8 cellular contexts compared by ENCODE assay signal in genomic region chr14:74921987-74922751, GRCh38. TPM values are rescaled to one million over a fixed set of nuclear protein-coding genes. Genes with fewer than 3 reads are reported as not detected.
DNase-seq lines count a peak whose midpoint lies in the region; ATAC-seq and TF ChIP-seq lines count a peak whose summit lies in the region.

No MANE protein-coding gene starts in this region.

- ATAC-seq in left ventricle myocardium superior (no peak), upper lobe of right lung (no peak), GM19328 (IDR thresholded peaks at IDR 0.05; ENCODE audit: unreplicated experiment) (no peak)

- H3K4me3 ChIP-seq in left ventricle myocardium inferior (peak overlapping the region; percentile 84), mesodermal cell (ENCODE audit: extremely low read depth, insufficient read depth, low read length, poor library complexity, severe bottlenecking) (peak overlapping the region; percentile 61), upper lobe of right lung (peak overlapping the region; percentile 61)

- peak overlapping the region; percentile 80 for H3K27ac ChIP-seq in left ventricle myocardium inferior (replicated peaks)
- no peak overlapping the region for H3K27ac ChIP-seq in mesodermal cell (ENCODE audit: low read depth, low read length, severe bottlenecking)
- no peak overlapping the region for H3K27ac ChIP-seq in upper lobe of right lung

- H3K4me1 Mint-ChIP-seq in brain, result peaks cover 17% of the 10 kb centered on the region

- H3K27me3 ChIP-seq in left ventricle myocardium inferior (ENCODE audit: low read depth) (no peaks in the 10 kb centered on the region), upper lobe of right lung (no peaks in the 10 kb centered on the region)

- intact Hi-C loops in left ventricle myocardium inferior (cut with micrococcal nuclease) (no loop called here), left ventricle myocardium superior (cut with micrococcal nuclease) (no loop called here), upper lobe of right lung (cut with DNase I) (no loop called here)

- peak overlapping the region in 4 of 5 experiments; percentile 36 to 91 (median 84) for H3K27ac Mint-ChIP-seq in brain

- H3K4me3 Mint-ChIP-seq in brain, result peak overlapping the region; percentile 85 to 92 (median 88)

- no peaks in the 10 kb centered on the region for H3K36me3 ChIP-seq in left ventricle myocardium inferior
- no peaks in the 10 kb centered on the region for H3K36me3 ChIP-seq in mesodermal cell (ENCODE audit: control insufficient read depth, insufficient read depth, low read length)
- no peaks in the 10 kb centered on the region for H3K36me3 ChIP-seq in upper lobe of right lung

- no peaks in the 10 kb centered on the region for H3K9me3 Mint-ChIP-seq in brain

- peaks cover 27% of the 10 kb centered on the region for H3K27me3 Mint-ChIP-seq in brain

- DNase-seq in left ventricle myocardium inferior (no peak), left ventricle myocardium superior (no peak), upper lobe of right lung (no peak), midbrain (lab: John Stamatoyannopoulos, UW) (no peak)
- no peak for DNase-seq in stimulated activated CD4-positive, alpha-beta T cell treated with anti-CD3 and anti-CD28 coated beads, Interleukin-12 subunit alpha, Interleukin-12 subunit beta, amount 100 ng/mL, for 4 hours

- no peaks in the 10 kb centered on the region for H3K9me3 ChIP-seq in left ventricle myocardium inferior (replicated peaks)
- no peaks in the 10 kb centered on the region for H3K9me3 ChIP-seq in mesodermal cell (ENCODE audit: control insufficient read depth, low read length)
- H3K9me3 ChIP-seq in upper lobe of right lung, result no peaks in the 10 kb centered on the region

- 71 to 82% methylated on average over 16 to 19 of the region's 19 CpGs for WGBS in mesodermal cell (ENCODE audit: insufficient coverage in 2 of 2), 2 experiments

- peaks cover 36% of the 10 kb centered on the region for H3K4me1 ChIP-seq in left ventricle myocardium inferior
- H3K4me1 ChIP-seq in mesodermal cell (ENCODE audit: control insufficient read depth, insufficient read depth, low read length, poor library complexity, severe bottlenecking), result no peaks in the 10 kb centered on the region
- H3K4me1 ChIP-seq in upper lobe of right lung, result peaks cover 9% of the 10 kb centered on the region

- peaks cover 5% of the 10 kb centered on the region for H3K36me3 Mint-ChIP-seq in brain

- TF ChIP-seq CTCF in left ventricle myocardium inferior (IDR thresholded peaks at IDR 0.05; ENCODE audit: borderline replicate concordance), result no peak
- no peak for TF ChIP-seq CTCF in brain (conservative IDR thresholded peaks at IDR 0.05)
- TF ChIP-seq CTCF in upper lobe of right lung (IDR thresholded peaks at IDR 0.05), result no peak

RNA-seq across cellular contexts. Expression of gene RPS6KL1, which starts 0.9 kb away (rescaled TPM):
- total RNA-seq in left ventricle myocardium inferior (20.5 TPM), left ventricle myocardium superior (18.6 TPM), upper lobe of right lung (5.1 TPM)
- polyA plus RNA-seq in brain (ENCODE audit: insufficient read depth, low read depth, low replicate concordance), result 35.8 TPM
- 4.3 TPM for polyA plus RNA-seq in mesodermal cell (2013, experiment 1 of 2)
- 3.6 TPM for polyA plus RNA-seq in mesodermal cell (2013, experiment 2 of 2)

RNA-seq across cellular contexts. Expression of gene PGF, which starts 33.2 kb away (rescaled TPM):
- total RNA-seq in left ventricle myocardium inferior, result 4.2 TPM
- total RNA-seq in left ventricle myocardium superior, result 4.9 TPM
- 21.8 TPM for polyA plus RNA-seq in brain (ENCODE audit: insufficient read depth, low read depth, low replicate concordance)
- 34.5 TPM for polyA plus RNA-seq in mesodermal cell (2013, experiment 1 of 2)
- polyA plus RNA-seq in mesodermal cell (2013, experiment 2 of 2), result 28.1 TPM
- total RNA-seq in upper lobe of right lung, result 4.7 TPM

RNA-seq across cellular contexts. Expression of gene DLST, which starts 40.5 kb away (rescaled TPM):
- 230 TPM for total RNA-seq in left ventricle myocardium inferior
- 241 TPM for total RNA-seq in left ventricle myocardium superior
- 89.0 TPM for polyA plus RNA-seq in brain (ENCODE audit: insufficient read depth, low read depth, low replicate concordance)
- polyA plus RNA-seq in mesodermal cell (2013, experiment 1 of 2), result 83.8 TPM
- polyA plus RNA-seq in mesodermal cell (2013, experiment 2 of 2), result 76.4 TPM
- 90.1 TPM for total RNA-seq in upper lobe of right lung

RNA-seq across cellular contexts. Expression of gene PROX2, which starts 46.2 kb away (rescaled TPM):
- total RNA-seq in left ventricle myocardium inferior (not detected), left ventricle myocardium superior (not detected), upper lobe of right lung (not detected)
- not detected for polyA plus RNA-seq in brain (ENCODE audit: insufficient read depth, low read depth, low replicate concordance)
- polyA plus RNA-seq in mesodermal cell (2013, experiment 1 of 2), result not detected
- not detected for polyA plus RNA-seq in mesodermal cell (2013, experiment 2 of 2)
